In genomic region chr12:46343122-46343852, GRCh38 we compare ENCODE assay signal across 19 cellular contexts. TPM values are rescaled to one million over a fixed set of nuclear protein-coding genes. Genes with fewer than 3 reads are reported as not detected.
DNase-seq lines count a peak whose midpoint lies in the region; ATAC-seq, FAIRE-seq and TF ChIP-seq lines count a peak whose summit lies in the region.
"Had no signal": no experiment of that assay in that cellular context is flagged by ENCODE, and none has a peak within 500 bp of the region (broad histone marks: within the 10 kb centered on the region; RNA-seq: fewer than 3 reads in every experiment).

No MANE protein-coding gene starts in this region.

- H3K36me3 Mint-ChIP-seq in MCF 10A (ENCODE audit: insufficient read depth, unreplicated experiment) (no peaks in the 10 kb centered on the region), Caco-2 (ENCODE audit: insufficient read depth, unreplicated experiment) (no peaks in the 10 kb centered on the region)
- H3K36me3 Mint-ChIP-seq in activated naive CD8-positive, alpha-beta T cell treated with anti-CD3 and anti-CD28 coated beads, Interleukin-2, amount 50 U/mL, for 24 hours (ENCODE audit: low read depth): no peaks in the 10 kb centered on the region
- H3K36me3 Mint-ChIP-seq: activated naive CD8-positive, alpha-beta T cell treated with anti-CD3 and anti-CD28 coated beads for 36 hours; brain had no signal

- H4K20me1 ChIP-seq in GM12878 (ENCODE audit: control insufficient read depth, insufficient read depth): no peaks in the 10 kb centered on the region
- H4K20me1 ChIP-seq: BLaER1 had no signal

- BruUV-seq in MCF 10A (replicated peaks; lab: Mats Ljungman, UMichigan): no TSS peak
- BruUV-seq in GM12878 (replicated peaks; lab: Mats Ljungman, UMichigan): no TSS peak
- no TSS peak for BruUV-seq in Caco-2 (replicated peaks; lab: Mats Ljungman, UMichigan)

- H2BK120ac ChIP-seq in mesendoderm (ENCODE audit: low read depth, low read length): no peak overlapping the region

- in situ Hi-C loops in GM12878 (cut with MboI): loop anchor here (10.0 kb wide), 1 partner anchor 642 kb away; no protein-coding TSS in a partner anchor

- H3K27me3 ChIP-seq in breast epithelium (no peaks in the 10 kb centered on the region), GM12878 (replicated peaks in 1 of 2; ENCODE audit: control insufficient read depth in 2 of 2, insufficient read depth in 2 of 2, low read length in 1 of 2) (no peaks in the 10 kb centered on the region), mesendoderm (ENCODE audit: insufficient read depth, low read length, poor library complexity) (no peaks in the 10 kb centered on the region), Caco-2 (replicated peaks; ENCODE audit: control insufficient read depth, insufficient read depth, low read length) (no peaks in the 10 kb centered on the region)
- H3K27me3 ChIP-seq: BLaER1, heart right ventricle, left lung had no signal

- no peak overlapping the region for H3K9ac ChIP-seq in GM12878 (ENCODE audit: control insufficient read depth, insufficient read depth, low read length)
- H3K9ac ChIP-seq in mesendoderm (ENCODE audit: low read length): no peak overlapping the region
- H3K9ac ChIP-seq: BLaER1 had no signal

- H3K9me3 Mint-ChIP-seq in MCF 10A (ENCODE audit: unreplicated experiment): no peaks in the 10 kb centered on the region
- H3K9me3 Mint-ChIP-seq in Caco-2 (ENCODE audit: unreplicated experiment): no peaks in the 10 kb centered on the region
- H3K9me3 Mint-ChIP-seq in activated naive CD8-positive, alpha-beta T cell treated with anti-CD3 and anti-CD28 coated beads, Interleukin-2, amount 50 U/mL, for 24 hours: no peaks in the 10 kb centered on the region
- H3K9me3 Mint-ChIP-seq: activated naive CD8-positive, alpha-beta T cell treated with anti-CD3 and anti-CD28 coated beads for 36 hours had no signal

- peaks cover 14% of the 10 kb centered on the region for H3K4me1 Mint-ChIP-seq in MCF 10A (ENCODE audit: insufficient read depth, unreplicated experiment)
- H3K4me1 Mint-ChIP-seq in Caco-2 (ENCODE audit: low read depth, unreplicated experiment): no peaks in the 10 kb centered on the region
- H3K4me1 Mint-ChIP-seq in activated naive CD8-positive, alpha-beta T cell treated with anti-CD3 and anti-CD28 coated beads, Interleukin-2, amount 50 U/mL, for 24 hours: peaks cover 5% of the 10 kb centered on the region
- H3K4me1 Mint-ChIP-seq: activated naive CD8-positive, alpha-beta T cell treated with anti-CD3 and anti-CD28 coated beads for 36 hours; brain; neural crest cell had no signal

- no peak overlapping the region for H2AK5ac ChIP-seq in mesendoderm (ENCODE audit: low read length)

- no peaks in the 10 kb centered on the region for H3K79me2 ChIP-seq in GM12878 (ENCODE audit: control insufficient read depth, insufficient read depth, low read length)
- no peaks in the 10 kb centered on the region for H3K79me2 ChIP-seq in mesendoderm (ENCODE audit: control insufficient read depth, insufficient read depth, low read length)

- H3K27me3 Mint-ChIP-seq in MCF 10A (ENCODE audit: insufficient read depth, unreplicated experiment): no peaks in the 10 kb centered on the region
- peaks cover 5% of the 10 kb centered on the region for H3K27me3 Mint-ChIP-seq in Caco-2 (ENCODE audit: insufficient read depth, unreplicated experiment)
- no peaks in the 10 kb centered on the region for H3K27me3 Mint-ChIP-seq in activated naive CD8-positive, alpha-beta T cell treated with anti-CD3 and anti-CD28 coated beads, Interleukin-2, amount 50 U/mL, for 24 hours
- H3K27me3 Mint-ChIP-seq: activated naive CD8-positive, alpha-beta T cell treated with anti-CD3 and anti-CD28 coated beads for 36 hours had no signal

- H3K4me3 ChIP-seq in breast epithelium: no peak overlapping the region
- no peak overlapping the region for H3K4me3 ChIP-seq in GM12878
- H3K4me3 ChIP-seq in mesendoderm (ENCODE audit: low read length): no peak overlapping the region
- no peak overlapping the region for H3K4me3 ChIP-seq in Caco-2 (ENCODE audit: low read depth, low read length)
- H3K4me3 ChIP-seq: BLaER1, heart right ventricle, left lung had no signal

- no peak for TF ChIP-seq EP300 in GM12878 (IDR thresholded peaks at IDR 0.05; ENCODE audit: borderline replicate concordance in 1 of 2, control insufficient read depth in 1 of 2, low read depth in 2 of 2, low read length in 2 of 2)

- no peaks in the 10 kb centered on the region for H3K79me1 ChIP-seq in mesendoderm (ENCODE audit: low read length)

- H3K56ac ChIP-seq in mesendoderm (ENCODE audit: low read length): no peak overlapping the region

- H3K27ac Mint-ChIP-seq in MCF 10A (ENCODE audit: low read depth, unreplicated experiment) (no peak overlapping the region), Caco-2 (ENCODE audit: unreplicated experiment) (no peak overlapping the region)
- no peak overlapping the region for H3K27ac Mint-ChIP-seq in activated naive CD8-positive, alpha-beta T cell treated with anti-CD3 and anti-CD28 coated beads, Interleukin-2, amount 50 U/mL, for 24 hours
- H3K27ac Mint-ChIP-seq: activated naive CD8-positive, alpha-beta T cell treated with anti-CD3 and anti-CD28 coated beads for 36 hours; activated T-cell treated with anti-CD3 and anti-CD28 coated beads, Interleukin-2, amount 50 U/mL, for 72 hours; brain had no signal

- DNase-seq in MCF 10A (ENCODE audit: unreplicated experiment): peak; percentile 25
- no peak for DNase-seq in breast epithelium (ENCODE audit: low spot score in 2 of 2)
- no peak for DNase-seq in GM12878 (ENCODE audit: low read depth, low spot score)
- no peak for DNase-seq in mesendoderm
- DNase-seq in Caco-2: no peak
- DNase-seq in HuH-7.5 (ENCODE audit: low spot score): no peak
- no peak for DNase-seq in activated naive CD8-positive, alpha-beta T cell treated with anti-CD3 and anti-CD28 coated beads, Interleukin-2, amount 50 U/mL, for 24 hours
- DNase-seq: GDM1, KG1, left lung, NCI-H2029 treated with DMSO at 0.1 percent for 48 hours had no signal

- H2BK5ac ChIP-seq in mesendoderm (ENCODE audit: low read length): no peak overlapping the region

- ATAC-seq in GM12878 (peak; percentile 37), GM18870 (IDR thresholded peaks at IDR 0.05; ENCODE audit: unreplicated experiment) (no peak)
- ATAC-seq in activated naive CD8-positive, alpha-beta T cell treated with anti-CD3 and anti-CD28 coated beads, Interleukin-2, amount 50 U/mL, for 24 hours: no peak

- 48% methylated on average over 3 of the region's 3 CpGs for WGBS in GM12878 (ENCODE audit: insufficient coverage, insufficient replicate concordance, low lambda C conversion rate, missing lambda C conversion rate)
- WGBS in mesendoderm (ENCODE audit: extremely low coverage, insufficient coverage, low lambda C conversion rate): no CpG with 5 or more reads among the region's 3 CpGs

- H2BK15ac ChIP-seq in mesendoderm (replicated peaks; ENCODE audit: low read depth): no peak overlapping the region

- intact Hi-C loops in MCF 10A (cut with micrococcal nuclease) (loop anchor here (5.0 kb wide), 1 partner anchor 589 kb away; no protein-coding TSS in a partner anchor), breast epithelium (cut with DNase I; ENCODE audit: low total_unique reads) (no loop called here), GM12878 (cut with micrococcal nuclease; ENCODE audit: unreplicated experiment) (loop anchor here (2.0 to 10.0 kb wide), 4 partner anchors 319 to 642 kb away; no protein-coding TSS in a partner anchor), Caco-2 (cut with micrococcal nuclease; ENCODE audit: unreplicated experiment) (no loop called here)

- SMC1A ChIA-PET in GM12878 (lab: Charles Lee; ENCODE audit: uncharacterized antibody, unreplicated experiment): interaction anchor here (0.6 to 2.1 kb wide), 10 partner anchors 28 to 678 kb away, joined by 3 to 9 read pairs (median 4); no protein-coding TSS in a partner anchor

- H3K9me3 ChIP-seq in breast epithelium (no peaks in the 10 kb centered on the region), GM12878 (replicated peaks; ENCODE audit: control insufficient read depth, insufficient read depth, low read length) (no peaks in the 10 kb centered on the region), Caco-2 (no peaks in the 10 kb centered on the region; the same call in 1 of the 2 replicates)
- H3K9me3 ChIP-seq: left lung had no signal

- H3K36me3 ChIP-seq in breast epithelium (no peaks in the 10 kb centered on the region), GM12878 (ENCODE audit: control insufficient read depth in 2 of 2, insufficient read depth in 2 of 2, low read length in 1 of 2) (no peaks in the 10 kb centered on the region), mesendoderm (ENCODE audit: control insufficient read depth, insufficient read depth, low read length) (no peaks in the 10 kb centered on the region), Caco-2 (ENCODE audit: control insufficient read depth, insufficient read depth, low read length) (no peaks in the 10 kb centered on the region)
- H3K36me3 ChIP-seq: BLaER1, left lung had no signal

- H3K18ac ChIP-seq in mesendoderm (ENCODE audit: low read length): peak overlapping the region; percentile 36

- RAD21 ChIA-PET in GM12878 (lab: Charles Lee; ENCODE audit: unreplicated experiment): interaction anchor here (0.7 to 2.9 kb wide), 4 partner anchors 218 to 678 kb away, joined by 3 to 12 read pairs (median 5); no protein-coding TSS in a partner anchor

- H3K4me2 ChIP-seq in GM12878 (ENCODE audit: control insufficient read depth, insufficient read depth): no peak overlapping the region
- no peak overlapping the region for H3K4me2 ChIP-seq in mesendoderm (ENCODE audit: low read length)
- H3K4me2 ChIP-seq: BLaER1 had no signal

- H3K23ac ChIP-seq in mesendoderm (ENCODE audit: low read length): no peak overlapping the region

- H4K5ac ChIP-seq in mesendoderm (ENCODE audit: low read length): no peak overlapping the region

- no peak overlapping the region for H2AFZ ChIP-seq in GM12878 (ENCODE audit: control insufficient read depth, low read depth, low read length)

- no peak for TF ChIP-seq RAD21 in GM12878 (IDR thresholded peaks at IDR 0.05; ENCODE audit: insufficient read depth, low read depth, low read length)

- no peak overlapping the region for H4K8ac ChIP-seq in mesendoderm (ENCODE audit: low read depth, low read length)

- H3K4ac ChIP-seq in mesendoderm (ENCODE audit: low read depth, low read length): peak overlapping the region; percentile 46

- TF ChIP-seq CTCF in MCF 10A (IDR thresholded peaks at IDR 0.05; ENCODE audit: unreplicated experiment) (no peak), breast epithelium (IDR thresholded peaks at IDR 0.05) (no peak), GM12878 (IDR thresholded peaks at IDR 0.05 in 2 of 3, conservative IDR thresholded peaks at IDR 0.05 in 1 of 3; ENCODE audit: control insufficient read depth in 2 of 3, extremely low read depth in 1 of 3, insufficient read depth in 1 of 3, low read depth in 3 of 3, low read length in 3 of 3) (no peak), Caco-2 (IDR thresholded peaks at IDR 0.05; ENCODE audit: insufficient read depth in 1 of 2, low read depth in 1 of 2, low read length in 1 of 2, severe bottlenecking in 1 of 2, unreplicated experiment in 1 of 2) (no peak)

- no peak overlapping the region for H3K4me3 Mint-ChIP-seq in MCF 10A (ENCODE audit: unreplicated experiment)
- H3K4me3 Mint-ChIP-seq in Caco-2 (ENCODE audit: unreplicated experiment): no peak overlapping the region
- no peak overlapping the region for H3K4me3 Mint-ChIP-seq in activated naive CD8-positive, alpha-beta T cell treated with anti-CD3 and anti-CD28 coated beads, Interleukin-2, amount 50 U/mL, for 24 hours
- H3K4me3 Mint-ChIP-seq: activated naive CD8-positive, alpha-beta T cell treated with anti-CD3 and anti-CD28 coated beads for 36 hours; activated T-cell treated with anti-CD3 and anti-CD28 coated beads, Interleukin-2, amount 50 U/mL, for 72 hours; brain; neural crest cell had no signal

- TF ChIP-seq POLR2A in breast epithelium (IDR thresholded peaks at IDR 0.05): no peak
- no peak for TF ChIP-seq POLR2A in GM12878 (IDR thresholded peaks at IDR 0.05; ENCODE audit: low read depth, low read length)

- no peak overlapping the region for H3K27ac ChIP-seq in breast epithelium
- no peak overlapping the region for H3K27ac ChIP-seq in GM12878 (ENCODE audit: control insufficient read depth, insufficient read depth)
- no peak overlapping the region for H3K27ac ChIP-seq in mesendoderm (ENCODE audit: low read depth, low read length)
- H3K27ac ChIP-seq: BLaER1, heart right ventricle, left lung had no signal

- no peaks in the 10 kb centered on the region for H3K4me1 ChIP-seq in breast epithelium
- H3K4me1 ChIP-seq in GM12878 (ENCODE audit: control insufficient read depth, insufficient read depth, low read length): no peaks in the 10 kb centered on the region
- H3K4me1 ChIP-seq in mesendoderm (ENCODE audit: control insufficient read depth, low read depth, low read length): no peaks in the 10 kb centered on the region
- no peaks in the 10 kb centered on the region for H3K4me1 ChIP-seq in Caco-2
- H3K4me1 ChIP-seq: BLaER1, left lung had no signal

- CTCF ChIA-PET in MCF 10A (lab: Yijun Ruan, JAX) (interaction anchor here (0.6 to 2.6 kb wide), 11 partner anchors 11 to 1547 kb away, joined by 3 to 11 read pairs (median 3); no protein-coding TSS in a partner anchor), GM12878 (lab: Yijun Ruan, JAX) (interaction anchor here (1.0 to 3.4 kb wide), 15 partner anchors 8 to 963 kb away, joined by 3 to 20 read pairs (median 4); no protein-coding TSS in a partner anchor), Caco-2 (lab: Charles Lee) (no interaction called here)

- POLR2A ChIA-PET in MCF 10A (lab: Yijun Ruan, JAX): interaction anchor here (0.6 to 1.9 kb wide), 5 partner anchors 13 to 588 kb away, joined by 3 to 8 read pairs (median 8); partner anchors contain the start of gene SLC38A1
- POLR2A ChIA-PET in GM12878 (lab: Charles Lee): no interaction called here
- POLR2A ChIA-PET in Caco-2 (lab: Charles Lee): no interaction called here

- no peak for FAIRE-seq in GM12878 (lab: Jason Lieb, UNC)
- FAIRE-seq: colon had no signal

RNA-seq across cellular contexts. Expression of gene SLC38A2, which starts 29.3 kb away (rescaled TPM):
- total RNA-seq in MCF 10A (2022) (817 and 1,070 TPM in 2 replicates), breast epithelium (100 to 1,000 TPM; 250 to 424 (median 399) TPM), GM12878 (2014; rRNA removed) (117 and 156 TPM in 2 replicates), GM12878 (2014; rRNA removed; fragmentation: Illumina TruSeq; extraction: Trizol) (109 and 111 TPM in 2 replicates), GM12878 (2021) (112 and 118 TPM in 2 replicates), Caco-2 (2022) (317 and 331 TPM in 2 replicates)
- 920 and 952 TPM in 2 replicates for total RNA-seq in GM12878 (2013; cell fraction: nucleolus; rRNA removed)
- polyA plus RNA-seq in GM12878 (2011; ENCODE audit: low read depth): 21.8 TPM
- polyA plus RNA-seq in GM12878 (2011; rRNA removed) (103 and 142 TPM in 2 replicates), GM12878 (2014; fragmentation: Illumina TruSeq; extraction: Trizol) (84.2 and 115 TPM in 2 replicates), GM12878 (2014; fragmentation: Nextera tagmentation; extraction: Ambion mirVana) (10 to 100 TPM; 36.2 to 47.3 TPM), GM12878 (2014; rRNA removed) (48.4 and 61.8 TPM in 2 replicates), GM12878 (2016; fragmentation: Nextera tagmentation; extraction: Ambion mirVana) (10 to 100 TPM; 69.2 to 75.3 TPM)
- polyA plus RNA-seq in GM12878 (2011; cell fraction: cytosol; rRNA removed): 39.8 and 59.5 TPM in 2 replicates
- polyA plus RNA-seq in GM12878 (2011; cell fraction: nucleus; rRNA removed): 187 and 191 TPM in 2 replicates
- polyA plus RNA-seq in GM12878 (2012): 37.4 and 49.1 TPM in 2 replicates
- polyA minus RNA-seq in GM12878 (2011; rRNA and poly(A)+ RNA removed): 84.7 and 105 TPM in 2 replicates
- 40.1 and 47.0 TPM in 2 replicates for polyA minus RNA-seq in GM12878 (2011; cell fraction: cytosol; rRNA and poly(A)+ RNA removed)
- polyA minus RNA-seq in GM12878 (2011; cell fraction: nucleus; rRNA and poly(A)+ RNA removed): 239 and 256 TPM in 2 replicates
- 295 TPM for polyA plus RNA-seq in mesendoderm (2013, experiment 1 of 2)
- polyA plus RNA-seq in mesendoderm (2013, experiment 2 of 2): 286 TPM

Comparison
In these comparisons a context has a peak if more than half of its experiments do, and no peak if none do; other contexts are left out.
1. intact Hi-C loops: an anchor here in MCF 10A (5.0 kb wide) and GM12878 (2.0 to 10.0 kb wide); none called in breast epithelium and Caco-2.